In the genomic region with DNA sequence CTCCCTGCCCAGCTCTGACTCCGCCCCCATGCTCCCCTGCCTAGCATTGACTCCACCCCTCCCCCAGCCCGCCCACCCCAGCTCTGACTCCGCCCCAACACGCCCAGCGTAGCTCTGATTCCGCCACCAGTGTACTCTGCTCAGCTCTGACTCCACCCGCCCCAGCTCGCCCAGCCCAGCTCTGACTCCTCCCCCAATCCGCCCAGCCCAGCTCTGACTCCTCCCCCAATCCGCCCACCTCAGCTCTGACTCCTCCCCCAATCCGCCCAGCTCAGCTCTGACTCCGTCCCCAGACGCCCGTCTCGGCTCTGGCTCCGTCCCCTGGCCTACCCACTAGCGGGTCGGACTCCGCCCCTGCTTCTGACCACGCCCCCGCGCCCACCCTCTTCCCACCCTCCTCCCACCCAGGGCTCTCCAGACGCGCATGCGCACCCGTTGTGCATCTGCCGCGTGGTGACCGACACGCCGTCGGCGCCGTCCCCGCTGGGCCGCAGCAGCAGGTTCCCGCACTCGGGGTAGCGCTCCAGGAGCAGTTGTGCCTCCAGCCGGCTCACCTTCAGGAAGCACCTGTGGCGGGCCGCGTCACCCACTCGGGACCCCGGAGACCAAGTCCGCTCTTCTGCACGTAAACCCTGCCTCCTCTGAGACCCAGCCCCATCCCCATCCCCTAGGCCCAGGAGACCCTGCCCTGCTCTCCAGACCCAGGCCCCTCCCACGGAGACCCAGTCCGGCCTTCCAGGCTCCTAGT, we compare ENCODE assay signal across 1 cellular context.
A peak's percentile ranks its signal among the peaks of the same experiment; 100 is the strongest.
TF ChIP-seq lines count a peak whose summit lies in the region.

No MANE protein-coding gene starts in this region.

TF ChIP-seq in K562, 482 proteins besides CTCF, POLR2A, EP300 and RAD21 (continued from another document and continues in another):
- TF ChIP-seq, protein P1, sequence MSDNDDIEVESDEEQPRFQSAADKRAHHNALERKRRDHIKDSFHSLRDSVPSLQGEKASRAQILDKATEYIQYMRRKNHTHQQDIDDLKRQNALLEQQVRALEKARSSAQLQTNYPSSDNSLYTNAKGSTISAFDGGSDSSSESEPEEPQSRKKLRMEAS (CRISPR knock-in tag; IDR thresholded peaks at IDR 0.05) = peak; percentile 85
- TF ChIP-seq SIX5 (IDR thresholded peaks at IDR 0.05; ENCODE audit: borderline replicate concordance in 1 of 2, insufficient read depth in 1 of 2, low read depth in 1 of 2, low read length in 2 of 2) (no peak), MTA2 (IDR thresholded peaks at IDR 0.05; ENCODE audit: low read depth) (no peak), ELF4 (CRISPR knock-in tag; IDR thresholded peaks at IDR 0.05) (0 out of 2 replicates have a peak, but pooled peaks have one; percentile 35), USF1 (CRISPR knock-in tag; IDR thresholded peaks at IDR 0.05) (no peak), NR2C2 (CRISPR knock-in tag; IDR thresholded peaks at IDR 0.05) (peak; percentile 65; the same call in 1 of the 2 replicates), NR2C2 (tag; IDR thresholded peaks at IDR 0.05) (no peak), ZNF830 (CRISPR knock-in tag; IDR thresholded peaks at IDR 0.05) (no peak), MYC (IDR thresholded peaks at IDR 0.05; ENCODE audit: low read depth, low read length) (peak; percentile 98), MYC (CRISPR knock-in tag; IDR thresholded peaks at IDR 0.05; ENCODE audit: borderline replicate concordance, low read depth) (peak; percentile 92; the same call in 1 of the 2 replicates), TFAM (CRISPR knock-in tag; conservative IDR thresholded peaks at IDR 0.05) (no peak), ZBTB2 (IDR thresholded peaks at IDR 0.05) (peak; percentile 95), EGR1 (conservative IDR thresholded peaks at IDR 0.05) (peak; percentile 87), ZNF507 (tag; conservative IDR thresholded peaks at IDR 0.05) (no peak), DMBX1 (CRISPR knock-in tag; IDR thresholded peaks at IDR 0.05; ENCODE audit: borderline replicate concordance) (no peak), ZFP1 (CRISPR knock-in tag; IDR thresholded peaks at IDR 0.05) (no peak), SOX6 (IDR thresholded peaks at IDR 0.05) (no peak), ARNT (IDR thresholded peaks at IDR 0.05) (no peak), FOXA3 (CRISPR knock-in tag; conservative IDR thresholded peaks at IDR 0.05 in 1 of 2, IDR thresholded peaks at IDR 0.05 in 1 of 2) (no peak), SAFB2 (IDR thresholded peaks at IDR 0.05; ENCODE audit: borderline replicate concordance, low read depth, low read length, severe bottlenecking) (no peak), NR0B1 (IDR thresholded peaks at IDR 0.05; ENCODE audit: partially characterized antibody) (no peak), ZNF740 (CRISPR knock-in tag; IDR thresholded peaks at IDR 0.05) (no peak), ZNF740 (tag; IDR thresholded peaks at IDR 0.05) (no peak), GABPA (tag; conservative IDR thresholded peaks at IDR 0.05; ENCODE audit: low read depth) (no peak), ZBTB1 (CRISPR knock-in tag; IDR thresholded peaks at IDR 0.05; ENCODE audit: borderline replicate concordance, low read depth) (no peak), ZSCAN29 (IDR thresholded peaks at IDR 0.05) (no peak), LEF1 (IDR thresholded peaks at IDR 0.05) (no peak), JUNB (CRISPR knock-in tag; conservative IDR thresholded peaks at IDR 0.05) (0 out of 2 replicates have a peak, but pooled peaks have one; percentile 24), HNRNPK (IDR thresholded peaks at IDR 0.05; ENCODE audit: low read depth, low read length, poor library complexity, severe bottlenecking) (no peak), FOXM1 (IDR thresholded peaks at IDR 0.05; ENCODE audit: low read depth) (no peak), FOXM1 (CRISPR knock-in tag; IDR thresholded peaks at IDR 0.05; ENCODE audit: low read depth) (no peak), PHF20 (IDR thresholded peaks at IDR 0.05; ENCODE audit: partially characterized antibody) (no peak), SMARCB1 (IDR thresholded peaks at IDR 0.05; ENCODE audit: insufficient read length, low read depth) (no peak), HIVEP1 (CRISPR knock-in tag; IDR thresholded peaks at IDR 0.05) (no peak), FOXO4 (CRISPR knock-in tag; IDR thresholded peaks at IDR 0.05) (peak; percentile 81; the same call in 1 of the 2 replicates), SRSF3 (IDR thresholded peaks at IDR 0.05; ENCODE audit: insufficient read depth, low read length) (no peak), ZNF444 (CRISPR knock-in tag; IDR thresholded peaks at IDR 0.05) (no peak), RNF2 (IDR thresholded peaks at IDR 0.05) (peak; percentile 76), PURB (CRISPR knock-in tag; IDR thresholded peaks at IDR 0.05; ENCODE audit: low read depth) (no peak), MCM3 (IDR thresholded peaks at IDR 0.05) (no peak), L3MBTL2 (IDR thresholded peaks at IDR 0.05) (peak; percentile 95), HMGN3 (IDR thresholded peaks at IDR 0.05; ENCODE audit: borderline replicate concordance, extremely low read depth, insufficient read length, low read depth, low read length) (peak; percentile 100), EWSR1 (IDR thresholded peaks at IDR 0.05; ENCODE audit: borderline replicate concordance, low read depth, partially characterized antibody) (no peak), CXXC5 (CRISPR knock-in tag; IDR thresholded peaks at IDR 0.05) (peak; percentile 71), CHD4 (IDR thresholded peaks at IDR 0.05; ENCODE audit: insufficient read depth, insufficient replicate concordance, low read depth, low read length, poor library complexity, severe bottlenecking) (no peak), ZNF347 (CRISPR knock-in tag; IDR thresholded peaks at IDR 0.05; ENCODE audit: low read depth) (no peak), ZFP91 (CRISPR knock-in tag; IDR thresholded peaks at IDR 0.05) (no peak), SREBF2 (CRISPR knock-in tag; IDR thresholded peaks at IDR 0.05) (no peak), TAF9B (IDR thresholded peaks at IDR 0.05; ENCODE audit: partially characterized antibody) (no peak), SIN3A (IDR thresholded peaks at IDR 0.05; ENCODE audit: borderline replicate concordance in 2 of 2, control insufficient read depth in 1 of 2, low read depth in 2 of 2, low read length in 2 of 2) (peak; percentile 66 to 88; a peak in 3 of 4 replicates), HNRNPH1 (optimal IDR thresholded peaks at IDR 0.05; ENCODE audit: low read depth, low read length) (no peak), GTF2E2 (tag; IDR thresholded peaks at IDR 0.05) (no peak)
- TF ChIP-seq, protein P2, sequence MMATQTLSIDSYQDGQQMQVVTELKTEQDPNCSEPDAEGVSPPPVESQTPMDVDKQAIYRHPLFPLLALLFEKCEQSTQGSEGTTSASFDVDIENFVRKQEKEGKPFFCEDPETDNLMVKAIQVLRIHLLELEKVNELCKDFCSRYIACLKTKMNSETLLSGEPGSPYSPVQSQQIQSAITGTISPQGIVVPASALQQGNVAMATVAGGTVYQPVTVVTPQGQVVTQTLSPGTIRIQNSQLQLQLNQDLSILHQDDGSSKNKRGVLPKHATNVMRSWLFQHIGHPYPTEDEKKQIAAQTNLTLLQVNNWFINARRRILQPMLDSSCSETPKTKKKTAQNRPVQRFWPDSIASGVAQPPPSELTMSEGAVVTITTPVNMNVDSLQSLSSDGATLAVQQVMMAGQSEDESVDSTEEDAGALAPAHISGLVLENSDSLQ (IDR thresholded peaks at IDR 0.05) = peak; percentile 79
- TF ChIP-seq, protein P3, sequence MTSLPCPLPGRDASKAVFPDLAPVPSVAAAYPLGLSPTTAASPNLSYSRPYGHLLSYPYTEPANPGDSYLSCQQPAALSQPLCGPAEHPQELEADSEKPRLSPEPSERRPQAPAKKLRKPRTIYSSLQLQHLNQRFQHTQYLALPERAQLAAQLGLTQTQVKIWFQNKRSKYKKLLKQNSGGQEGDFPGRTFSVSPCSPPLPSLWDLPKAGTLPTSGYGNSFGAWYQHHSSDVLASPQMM (CRISPR knock-in tag; IDR thresholded peaks at IDR 0.05) = no peak
- TF ChIP-seq, protein P4, sequence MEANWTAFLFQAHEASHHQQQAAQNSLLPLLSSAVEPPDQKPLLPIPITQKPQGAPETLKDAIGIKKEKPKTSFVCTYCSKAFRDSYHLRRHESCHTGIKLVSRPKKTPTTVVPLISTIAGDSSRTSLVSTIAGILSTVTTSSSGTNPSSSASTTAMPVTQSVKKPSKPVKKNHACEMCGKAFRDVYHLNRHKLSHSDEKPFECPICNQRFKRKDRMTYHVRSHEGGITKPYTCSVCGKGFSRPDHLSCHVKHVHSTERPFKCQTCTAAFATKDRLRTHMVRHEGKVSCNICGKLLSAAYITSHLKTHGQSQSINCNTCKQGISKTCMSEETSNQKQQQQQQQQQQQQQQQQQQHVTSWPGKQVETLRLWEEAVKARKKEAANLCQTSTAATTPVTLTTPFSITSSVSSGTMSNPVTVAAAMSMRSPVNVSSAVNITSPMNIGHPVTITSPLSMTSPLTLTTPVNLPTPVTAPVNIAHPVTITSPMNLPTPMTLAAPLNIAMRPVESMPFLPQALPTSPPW (CRISPR knock-in tag; IDR thresholded peaks at IDR 0.05) = peak; percentile 66; the same call in 1 of the 2 replicates
- TF ChIP-seq, protein P5, sequence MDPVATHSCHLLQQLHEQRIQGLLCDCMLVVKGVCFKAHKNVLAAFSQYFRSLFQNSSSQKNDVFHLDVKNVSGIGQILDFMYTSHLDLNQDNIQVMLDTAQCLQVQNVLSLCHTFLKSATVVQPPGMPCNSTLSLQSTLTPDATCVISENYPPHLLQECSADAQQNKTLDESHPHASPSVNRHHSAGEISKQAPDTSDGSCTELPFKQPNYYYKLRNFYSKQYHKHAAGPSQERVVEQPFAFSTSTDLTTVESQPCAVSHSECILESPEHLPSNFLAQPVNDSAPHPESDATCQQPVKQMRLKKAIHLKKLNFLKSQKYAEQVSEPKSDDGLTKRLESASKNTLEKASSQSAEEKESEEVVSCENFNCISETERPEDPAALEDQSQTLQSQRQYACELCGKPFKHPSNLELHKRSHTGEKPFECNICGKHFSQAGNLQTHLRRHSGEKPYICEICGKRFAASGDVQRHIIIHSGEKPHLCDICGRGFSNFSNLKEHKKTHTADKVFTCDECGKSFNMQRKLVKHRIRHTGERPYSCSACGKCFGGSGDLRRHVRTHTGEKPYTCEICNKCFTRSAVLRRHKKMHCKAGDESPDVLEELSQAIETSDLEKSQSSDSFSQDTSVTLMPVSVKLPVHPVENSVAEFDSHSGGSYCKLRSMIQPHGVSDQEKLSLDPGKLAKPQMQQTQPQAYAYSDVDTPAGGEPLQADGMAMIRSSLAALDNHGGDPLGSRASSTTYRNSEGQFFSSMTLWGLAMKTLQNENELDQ (CRISPR knock-in tag; IDR thresholded peaks at IDR 0.05; ENCODE audit: borderline replicate concordance) = no peak
